Comparison of ENCODE assay signal across 9 cellular contexts in genomic region chr14:70013269-70013873, GRCh38.
DNase-seq lines count a peak whose midpoint lies in the region; ATAC-seq, FAIRE-seq and TF ChIP-seq lines count a peak whose summit lies in the region.
"Had no signal": no experiment of that assay in that cellular context is flagged by ENCODE, and none has a peak within 500 bp of the region (broad histone marks: within the 10 kb centered on the region; RNA-seq: fewer than 3 reads in every experiment).

No MANE protein-coding gene starts in this region.

- TF ChIP-seq RAD21 in HepG2 (CRISPR knock-in tag; IDR thresholded peaks at IDR 0.05) = peak; percentile 86

- peak; percentile 83 for ATAC-seq in HepG2
- ATAC-seq in HG03095 (IDR thresholded peaks at IDR 0.05; ENCODE audit: unreplicated experiment) = no peak
- ATAC-seq: naive thymus-derived CD4-positive, alpha-beta T cell had no signal

- H4K20me1 ChIP-seq in HepG2 (ENCODE audit: insufficient read depth, low read length) = no peaks in the 10 kb centered on the region

- H3K4me2 ChIP-seq in HepG2 (ENCODE audit: low read depth, low read length) = no peak overlapping the region

- no peaks in the 10 kb centered on the region for H3K36me3 Mint-ChIP-seq in activated naive CD8-positive, alpha-beta T cell treated with anti-CD3 and anti-CD28 coated beads for 36 hours
- H3K36me3 Mint-ChIP-seq in type B pancreatic cell = no peaks in the 10 kb centered on the region
- H3K36me3 Mint-ChIP-seq: naive thymus-derived CD4-positive, alpha-beta T cell had no signal

- no peak overlapping the region for H2AFZ ChIP-seq in HepG2 (ENCODE audit: low read length)

- H3K4me1 ChIP-seq in HepG2 (ENCODE audit: insufficient read depth, low read length) = peaks cover 9% of the 10 kb centered on the region; the same call in 1 of the 2 replicates

- TF ChIP-seq EP300 in HepG2 (IDR thresholded peaks at IDR 0.05; ENCODE audit: low read depth in 2 of 2, low read length in 2 of 2) (no peak), HepG2 (CRISPR knock-in tag; IDR thresholded peaks at IDR 0.05; ENCODE audit: borderline replicate concordance) (0 out of 2 replicates have a peak, but pooled peaks have one; percentile 14)

- H3K36me3 ChIP-seq in HepG2 (replicated peaks in 1 of 2; ENCODE audit: control insufficient read depth in 1 of 2, insufficient read depth in 2 of 2, low read length in 2 of 2) = peaks cover 22 to 45% of the 10 kb centered on the region in 2 experiments

- no peak overlapping the region for H3K27ac Mint-ChIP-seq in activated naive CD8-positive, alpha-beta T cell treated with anti-CD3 and anti-CD28 coated beads for 36 hours
- peak overlapping the region; percentile 34 for H3K27ac Mint-ChIP-seq in type B pancreatic cell
- H3K27ac Mint-ChIP-seq: naive thymus-derived CD4-positive, alpha-beta T cell had no signal

- TF ChIP-seq POLR2A in HepG2 (IDR thresholded peaks at IDR 0.05; ENCODE audit: insufficient read depth in 1 of 2, low read depth in 2 of 2, low read length in 2 of 2) = no peak

- H3K9ac ChIP-seq in HepG2 (ENCODE audit: insufficient read depth, low read depth, low read length) = no peak overlapping the region

- peak in 2 of 3 experiments; percentile 15 to 19 for DNase-seq in NCI-H1417 (lab: John Stamatoyannopoulos, UW)
- DNase-seq in NCI-H1417 treated with DMSO at 0.1 percent for 48 hours (lab: John Stamatoyannopoulos, UW) = no peak
- peak; percentile 39 for DNase-seq in HPDE6-E6E7 (ENCODE audit: extremely low spot score)
- peak; percentile 26 for DNase-seq in activated naive CD8-positive, alpha-beta T cell treated with anti-CD3 and anti-CD28 coated beads for 36 hours
- DNase-seq in HepG2 (ENCODE audit: low spot score) = peak; percentile 41
- no peak for DNase-seq in type B pancreatic cell (ENCODE audit: extremely low spot score, unreplicated experiment)
- DNase-seq in NCI-H510A (lab: John Stamatoyannopoulos, UW) = no peak

- H3K27me3 ChIP-seq in HepG2 (ENCODE audit: control insufficient read depth in 1 of 2, insufficient read depth in 2 of 2, low read length in 2 of 2) = no peaks in the 10 kb centered on the region

- no peaks in the 10 kb centered on the region for H3K79me2 ChIP-seq in HepG2 (ENCODE audit: insufficient read depth, low read length)

- H3K4me1 Mint-ChIP-seq in activated naive CD8-positive, alpha-beta T cell treated with anti-CD3 and anti-CD28 coated beads for 36 hours = peaks cover 2% of the 10 kb centered on the region
- peaks cover 38% of the 10 kb centered on the region for H3K4me1 Mint-ChIP-seq in type B pancreatic cell (ENCODE audit: unreplicated experiment)

- BruUV-seq in HepG2 (replicated peaks; lab: Mats Ljungman, UMichigan) = no TSS peak

- no peak for FAIRE-seq in HepG2 (lab: Jason Lieb, UNC)

- 50% methylated on average over 2 of the region's 2 CpGs for WGBS in HepG2 (ENCODE audit: low lambda C conversion rate)

- CTCF ChIA-PET in HepG2 (lab: Yijun Ruan, JAX; ENCODE audit: low intra/inter-chr PET ratio, low total read pairs) = interaction anchor here (1.0 to 3.1 kb wide), 3 partner anchors 150 to 282 kb away, joined by 3 to 21 read pairs (median 4); no protein-coding TSS in a partner anchor

- no peaks in the 10 kb centered on the region for H3K27me3 Mint-ChIP-seq in activated naive CD8-positive, alpha-beta T cell treated with anti-CD3 and anti-CD28 coated beads for 36 hours
- H3K27me3 Mint-ChIP-seq in type B pancreatic cell = peaks cover 4% of the 10 kb centered on the region

- intact Hi-C loops in HepG2 (cut with micrococcal nuclease; ENCODE audit: unreplicated experiment) = loop anchor here (2.0 to 5.0 kb wide), 2 partner anchors 137 to 196 kb away; no protein-coding TSS in a partner anchor

- no peak overlapping the region for H3K4me3 Mint-ChIP-seq in activated naive CD8-positive, alpha-beta T cell treated with anti-CD3 and anti-CD28 coated beads for 36 hours
- no peak overlapping the region for H3K4me3 Mint-ChIP-seq in type B pancreatic cell
- H3K4me3 Mint-ChIP-seq: naive thymus-derived CD4-positive, alpha-beta T cell had no signal

- H3K9me3 Mint-ChIP-seq in activated naive CD8-positive, alpha-beta T cell treated with anti-CD3 and anti-CD28 coated beads for 36 hours = no peaks in the 10 kb centered on the region
- no peaks in the 10 kb centered on the region for H3K9me3 Mint-ChIP-seq in type B pancreatic cell
- H3K9me3 Mint-ChIP-seq: naive thymus-derived CD4-positive, alpha-beta T cell had no signal

- in situ Hi-C loops in HepG2 (cut with HindIII; ENCODE audit: extremely low pct_ligation_motif_present, low pct_unique_long_range_greater_than_20kb) = loop anchor here (25.0 kb wide), 1 partner anchor 426 kb away; no protein-coding TSS in a partner anchor

- POLR2A ChIA-PET in HepG2 (lab: Yijun Ruan, JAX) = interaction anchor here (1.2 to 2.1 kb wide), 2 partner anchors 134 to 150 kb away, joined by 3 to 7 read pairs; partner anchors contain the start of gene SMOC1

- no peak overlapping the region for H3K4me3 ChIP-seq in HepG2 (replicated peaks in 1 of 3; ENCODE audit: insufficient read depth in 1 of 3, low read depth in 2 of 3, low read length in 3 of 3)

- no peak overlapping the region for H3K27ac ChIP-seq in HepG2 (ENCODE audit: extremely low read length, insufficient read depth, low read length)

- TF ChIP-seq CTCF in HepG2 (CRISPR knock-in tag; IDR thresholded peaks at IDR 0.05) = peak; percentile 83
- peak; percentile 80 for TF ChIP-seq CTCF in type B pancreatic cell (conservative IDR thresholded peaks at IDR 0.05)

- H3K9me3 ChIP-seq in HepG2 (ENCODE audit: low read length) = no peaks in the 10 kb centered on the region

TF ChIP-seq in HepG2, 621 proteins besides CTCF, POLR2A, EP300 and RAD21 (continues in another document):
- TF ChIP-seq KLF15 (CRISPR knock-in tag; IDR thresholded peaks at IDR 0.05; ENCODE audit: borderline replicate concordance) (no peak), CHCHD3 (CRISPR knock-in tag; IDR thresholded peaks at IDR 0.05) (no peak), NFE2 (CRISPR knock-in tag; IDR thresholded peaks at IDR 0.05) (no peak), FOXK2 (IDR thresholded peaks at IDR 0.05) (no peak), ERF (CRISPR knock-in tag; IDR thresholded peaks at IDR 0.05) (0 out of 2 replicates have a peak, but pooled peaks have one; percentile 51), DMAP1 (CRISPR knock-in tag; IDR thresholded peaks at IDR 0.05) (no peak), MNT (IDR thresholded peaks at IDR 0.05) (no peak), TFDP2 (CRISPR knock-in tag; IDR thresholded peaks at IDR 0.05) (no peak), RBM22 (optimal IDR thresholded peaks at IDR 0.05; ENCODE audit: low read length) (peak; percentile 16), ZNF484 (CRISPR knock-in tag; IDR thresholded peaks at IDR 0.05; ENCODE audit: borderline replicate concordance, low read depth) (no peak)
- TF ChIP-seq, protein P1, sequence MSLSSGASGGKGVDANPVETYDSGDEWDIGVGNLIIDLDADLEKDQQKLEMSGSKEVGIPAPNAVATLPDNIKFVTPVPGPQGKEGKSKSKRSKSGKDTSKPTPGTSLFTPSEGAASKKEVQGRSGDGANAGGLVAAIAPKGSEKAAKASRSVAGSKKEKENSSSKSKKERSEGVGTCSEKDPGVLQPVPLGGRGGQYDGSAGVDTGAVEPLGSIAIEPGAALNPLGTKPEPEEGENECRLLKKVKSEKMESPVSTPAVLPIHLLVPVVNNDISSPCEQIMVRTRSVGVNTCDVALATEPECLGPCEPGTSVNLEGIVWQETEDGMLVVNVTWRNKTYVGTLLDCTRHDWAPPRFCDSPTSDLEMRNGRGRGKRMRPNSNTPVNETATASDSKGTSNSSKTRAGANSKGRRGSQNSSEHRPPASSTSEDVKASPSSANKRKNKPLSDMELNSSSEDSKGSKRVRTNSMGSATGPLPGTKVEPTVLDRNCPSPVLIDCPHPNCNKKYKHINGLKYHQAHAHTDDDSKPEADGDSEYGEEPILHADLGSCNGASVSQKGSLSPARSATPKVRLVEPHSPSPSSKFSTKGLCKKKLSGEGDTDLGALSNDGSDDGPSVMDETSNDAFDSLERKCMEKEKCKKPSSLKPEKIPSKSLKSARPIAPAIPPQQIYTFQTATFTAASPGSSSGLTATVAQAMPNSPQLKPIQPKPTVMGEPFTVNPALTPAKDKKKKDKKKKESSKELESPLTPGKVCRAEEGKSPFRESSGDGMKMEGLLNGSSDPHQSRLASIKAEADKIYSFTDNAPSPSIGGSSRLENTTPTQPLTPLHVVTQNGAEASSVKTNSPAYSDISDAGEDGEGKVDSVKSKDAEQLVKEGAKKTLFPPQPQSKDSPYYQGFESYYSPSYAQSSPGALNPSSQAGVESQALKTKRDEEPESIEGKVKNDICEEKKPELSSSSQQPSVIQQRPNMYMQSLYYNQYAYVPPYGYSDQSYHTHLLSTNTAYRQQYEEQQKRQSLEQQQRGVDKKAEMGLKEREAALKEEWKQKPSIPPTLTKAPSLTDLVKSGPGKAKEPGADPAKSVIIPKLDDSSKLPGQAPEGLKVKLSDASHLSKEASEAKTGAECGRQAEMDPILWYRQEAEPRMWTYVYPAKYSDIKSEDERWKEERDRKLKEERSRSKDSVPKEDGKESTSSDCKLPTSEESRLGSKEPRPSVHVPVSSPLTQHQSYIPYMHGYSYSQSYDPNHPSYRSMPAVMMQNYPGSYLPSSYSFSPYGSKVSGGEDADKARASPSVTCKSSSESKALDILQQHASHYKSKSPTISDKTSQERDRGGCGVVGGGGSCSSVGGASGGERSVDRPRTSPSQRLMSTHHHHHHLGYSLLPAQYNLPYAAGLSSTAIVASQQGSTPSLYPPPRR (CRISPR knock-in tag; IDR thresholded peaks at IDR 0.05; ENCODE audit: borderline replicate concordance) = no peak

Comparison
In these comparisons a context has a peak if more than half of its experiments do, and no peak if none do; other contexts are left out.
1. DNase-seq: peak in NCI-H1417 (2 of 3), HPDE6-E6E7 (single experiment), activated naive CD8-positive, alpha-beta T cell treated with anti-CD3 and anti-CD28 coated beads for 36 hours (single experiment) and HepG2 (single experiment); none in NCI-H1417 treated with DMSO at 0.1 percent for 48 hours (single experiment), type B pancreatic cell (single experiment) and NCI-H510A (single experiment).